In the genomic region with DNA sequence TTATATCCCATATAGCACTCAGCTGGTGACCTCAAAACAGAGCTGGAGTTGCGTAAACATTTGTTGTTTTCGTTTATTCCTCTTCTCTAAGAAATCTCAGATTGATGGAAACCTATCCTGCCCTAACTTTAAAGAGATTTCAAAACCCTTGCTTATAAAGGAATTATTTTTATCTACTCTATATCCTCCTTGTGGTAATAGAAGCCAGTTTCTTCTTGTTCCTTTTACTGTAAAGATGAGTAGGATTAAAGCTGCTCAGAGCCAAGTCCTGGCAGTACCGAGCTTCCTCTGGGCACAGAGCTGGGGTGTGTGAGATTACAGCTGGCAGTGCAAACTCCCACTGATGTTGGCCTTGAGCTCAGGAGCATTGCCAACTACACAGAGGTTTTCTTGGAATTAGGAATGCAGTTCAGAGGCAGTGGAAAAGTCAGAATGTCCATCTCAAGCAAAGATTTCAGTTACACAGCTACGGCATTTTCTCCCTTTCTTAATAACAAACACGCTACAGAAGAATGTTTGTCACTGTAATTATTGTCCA, we compare ENCODE assay signal across 8 cellular contexts. TPM values are rescaled to one million over a fixed set of nuclear protein-coding genes. Genes with fewer than 3 reads are reported as not detected.
A peak's percentile ranks its signal among the peaks of the same experiment; 100 is the strongest.
DNase-seq lines count a peak whose midpoint lies in the region; ATAC-seq and TF ChIP-seq lines count a peak whose summit lies in the region.

No MANE protein-coding gene starts in this region.

- 0 out of 2 replicates have a peak, but pooled peaks cover 3% of the 10 kb centered on the region for H4K20me1 ChIP-seq in IMR-90 (ENCODE audit: insufficient read depth, low read length)

- WGBS in IMR-90 (ENCODE audit: extremely low coverage in 2 of 2, insufficient read length in 1 of 2), 2 experiments = no CpG with 5 or more reads among the region's 5 CpGs
- WGBS in mesenchymal stem cell = 63% methylated on average over 5 of the region's 5 CpGs

- H3K14ac ChIP-seq in IMR-90 (replicated peaks; ENCODE audit: low read depth, low read length) = peak overlapping the region; percentile 34; the same call in 1 of the 2 replicates
- no peak overlapping the region for H3K14ac ChIP-seq in mesenchymal stem cell (ENCODE audit: low read length in 2 of 2)

- H3K79me1 ChIP-seq in IMR-90 (ENCODE audit: low read depth in 1 of 2, low read length in 2 of 2) (peaks cover 19 to 47% of the 10 kb centered on the region in 2 experiments), mesenchymal stem cell (replicated peaks; ENCODE audit: low read length, poor library complexity, severe bottlenecking) (peaks cover 17% of the 10 kb centered on the region)

- peaks cover 13% of the 10 kb centered on the region for H3K4me1 ChIP-seq in ACC112 (ENCODE audit: control insufficient read depth, insufficient read depth, low read length, unreplicated experiment)
- no peaks in the 10 kb centered on the region; the same call in 1 of the 2 replicates for H3K4me1 ChIP-seq in IMR-90 (ENCODE audit: control insufficient read depth, insufficient read depth, low read length)
- H3K4me1 ChIP-seq in mesenchymal stem cell (ENCODE audit: control insufficient read depth, insufficient read depth, low read depth, low read length) = peaks cover 4% of the 10 kb centered on the region

- TF ChIP-seq POLR2A in IMR-90 (IDR thresholded peaks at IDR 0.05; ENCODE audit: low read depth, low read length) = no peak

- POLR2A ChIA-PET in IMR-90 (lab: Charles Lee; ENCODE audit: unreplicated experiment) = interaction anchor here (0.5 kb wide), 1 partner anchor 84 kb away, joined by 16 read pairs; no protein-coding TSS in a partner anchor

- H3K27me3 ChIP-seq in ACC112 (ENCODE audit: insufficient read depth, low read length) (no peaks in the 10 kb centered on the region), IMR-90 (ENCODE audit: control insufficient read depth, insufficient read depth, low read length) (no peaks in the 10 kb centered on the region), brain microvascular endothelial cell (replicated peaks) (no peaks in the 10 kb centered on the region), mesenchymal stem cell (ENCODE audit: control insufficient read depth in 1 of 2, insufficient read depth in 1 of 2, low read length in 2 of 2) (no peaks in the 10 kb centered on the region)

- ATAC-seq in IMR-90 (ENCODE audit: low read depth) (no peak), HG03097 (IDR thresholded peaks at IDR 0.05; ENCODE audit: low FRiP score, unreplicated experiment) (no peak)

- H3K18ac ChIP-seq in IMR-90 (ENCODE audit: low read depth, low read length) (no peak overlapping the region), mesenchymal stem cell (ENCODE audit: low read depth in 1 of 2, low read length in 2 of 2) (no peak overlapping the region)

- H2BK120ac ChIP-seq in IMR-90 (ENCODE audit: low read depth, low read length) (no peak overlapping the region), mesenchymal stem cell (ENCODE audit: low read depth, low read length) (no peak overlapping the region)

- no peak overlapping the region for H4K5ac ChIP-seq in IMR-90 (ENCODE audit: low read depth, low read length)

- H3K36me3 ChIP-seq in ACC112 (ENCODE audit: insufficient read depth, low read length) = peaks cover 4% of the 10 kb centered on the region; the same call in 1 of the 2 replicates
- peaks cover 9% of the 10 kb centered on the region for H3K36me3 ChIP-seq in IMR-90 (ENCODE audit: control insufficient read depth, insufficient read depth, low read length)
- peaks cover 3% of the 10 kb centered on the region for H3K36me3 ChIP-seq in brain microvascular endothelial cell (replicated peaks)
- H3K36me3 ChIP-seq in mesenchymal stem cell (ENCODE audit: control insufficient read depth in 1 of 2, insufficient read depth in 2 of 2, low read depth in 1 of 2, low read length in 2 of 2) = peaks cover 10 to 36% of the 10 kb centered on the region in 2 experiments

- H2BK15ac ChIP-seq in IMR-90 (ENCODE audit: low read depth, low read length) (no peak overlapping the region), mesenchymal stem cell (ENCODE audit: low read depth, poor library complexity, severe bottlenecking) (no peak overlapping the region)

- H3K79me2 ChIP-seq in ACC112 (ENCODE audit: control insufficient read depth, insufficient read depth, low read length, unreplicated experiment) = peaks cover 27% of the 10 kb centered on the region

- TF ChIP-seq CTCF in IMR-90 (conservative IDR thresholded peaks at IDR 0.05; ENCODE audit: low read depth, low read length) (no peak), brain microvascular endothelial cell (IDR thresholded peaks at IDR 0.05; ENCODE audit: low read depth, low read length, missing control alignments) (no peak)

- H3K4ac ChIP-seq in IMR-90 (ENCODE audit: low read depth, low read length) (no peak overlapping the region), mesenchymal stem cell (ENCODE audit: low read depth in 1 of 2, low read length in 2 of 2) (no peak overlapping the region)

- intact Hi-C loops in IMR-90 (cut with micrococcal nuclease) = loop anchor here (5.0 kb wide), 1 partner anchor 86 kb away; no protein-coding TSS in a partner anchor

- no peak overlapping the region for H2BK12ac ChIP-seq in mesenchymal stem cell (ENCODE audit: low read length in 2 of 2)

- no peaks in the 10 kb centered on the region for H3K9me1 ChIP-seq in IMR-90 (ENCODE audit: insufficient read depth, low read length)

- H3K4me2 ChIP-seq in IMR-90 (ENCODE audit: low read depth, low read length) (peak overlapping the region; percentile 90), mesenchymal stem cell (ENCODE audit: low read length, poor library complexity, severe bottlenecking) (no peak overlapping the region)

- H3K9me3 ChIP-seq in IMR-90 (ENCODE audit: control insufficient read depth, insufficient read depth, low read length) = no peaks in the 10 kb centered on the region
- H3K9me3 ChIP-seq in mesenchymal stem cell (ENCODE audit: control insufficient read depth, low read length) = no peaks in the 10 kb centered on the region

- H2AK5ac ChIP-seq in IMR-90 (ENCODE audit: low read depth, low read length) = peak overlapping the region; percentile 45; the same call in 1 of the 2 replicates
- H2AK5ac ChIP-seq in mesenchymal stem cell (ENCODE audit: low read length, severe bottlenecking) = no peak overlapping the region

- H3K23ac ChIP-seq in IMR-90 (ENCODE audit: low read depth, low read length) = peak overlapping the region; percentile 94; the same call in 1 of the 2 replicates
- H3K23ac ChIP-seq in mesenchymal stem cell (ENCODE audit: low read length in 2 of 2) = no peak overlapping the region

- CTCF ChIA-PET in IMR-90 (lab: Yijun Ruan, JAX) = interaction anchor here (0.6 to 1.3 kb wide), 5 partner anchors 8 to 87 kb away, joined by 3 to 4 read pairs (median 3); no protein-coding TSS in a partner anchor

- no peak overlapping the region for H3K27ac ChIP-seq in ACC112 (ENCODE audit: low read depth, low read length)
- H3K27ac ChIP-seq in IMR-90 (ENCODE audit: insufficient read depth, low read length) = 0 out of 2 replicates have a peak overlapping the region, but pooled peaks have one; percentile 30
- H3K27ac ChIP-seq in brain microvascular endothelial cell = no peak overlapping the region
- no peak overlapping the region for H3K27ac ChIP-seq in mesenchymal stem cell (ENCODE audit: low read length, poor library complexity, severe bottlenecking)

- H2AFZ ChIP-seq in ACC112 (ENCODE audit: low read length, unreplicated experiment) (no peak overlapping the region), IMR-90 (replicated peaks; ENCODE audit: low read length, poor library complexity) (no peak overlapping the region), mesenchymal stem cell (ENCODE audit: low read depth, low read length) (no peak overlapping the region)

- H4K8ac ChIP-seq in IMR-90 (ENCODE audit: low read depth in 2 of 2, low read length in 2 of 2) (peak overlapping the region in 1 of 2 experiments; percentile 19; a peak in 1 of 4 replicates), mesenchymal stem cell (ENCODE audit: low read length) (no peak overlapping the region)

- H2AK9ac ChIP-seq in IMR-90 (replicated peaks; ENCODE audit: low read depth, low read length, poor library complexity) = no peak overlapping the region

- TF ChIP-seq RAD21 in IMR-90 (IDR thresholded peaks at IDR 0.05; ENCODE audit: low read length) = no peak

- peak; percentile 10 for DNase-seq in IMR-90
- DNase-seq in brain microvascular endothelial cell = no peak
- DNase-seq in mesenchymal stem cell = peak; percentile 15
- no peak for DNase-seq in NCI-H524 treated with DMSO at 0.1 percent for 48 hours (lab: John Stamatoyannopoulos, UW)
- DNase-seq in GOT3 (lab: John Stamatoyannopoulos, UW) = no peak
- DNase-seq in stimulated activated CD4-positive, alpha-beta T cell treated with anti-CD3 and anti-CD28 coated beads, Interleukin-4, amount 100 ng/mL, for 1 hour = no peak

- BruUV-seq in IMR-90 (replicated peaks; lab: Mats Ljungman, UMichigan) = no TSS peak

- dilution Hi-C loops in IMR-90 (cut with HindIII; ENCODE audit: low sequenced_read_pairs, unreplicated experiment) = no loop called here

- in situ Hi-C loops in IMR-90 (cut with MboI; ENCODE audit: low sequenced_read_pairs) = no loop called here
- in situ Hi-C loops in brain microvascular endothelial cell (cut with HindIII; ENCODE audit: low pct_ligation_motif_present, low sequenced_read_pairs) = no loop called here

- H4K91ac ChIP-seq in IMR-90 (ENCODE audit: insufficient read depth, low read depth, low read length) = no peak overlapping the region
- no peak overlapping the region for H4K91ac ChIP-seq in mesenchymal stem cell (ENCODE audit: low read length)

- H3K4me3 ChIP-seq in ACC112 (ENCODE audit: low read depth, low read length) = peak overlapping the region; percentile 93
- H3K4me3 ChIP-seq in IMR-90 (ENCODE audit: insufficient read depth, low read depth, low read length) = peak overlapping the region; percentile 71; the same call in 1 of the 2 replicates
- peak overlapping the region; percentile 97 for H3K4me3 ChIP-seq in brain microvascular endothelial cell (ENCODE audit: low read depth, low read length)
- peak overlapping the region in 1 of 2 experiments; percentile 96 for H3K4me3 ChIP-seq in mesenchymal stem cell (ENCODE audit: insufficient read depth in 1 of 2, low read depth in 1 of 2, low read length in 2 of 2)

- no peak overlapping the region; the same call in 1 of the 2 replicates for H3K56ac ChIP-seq in IMR-90 (ENCODE audit: extremely low read depth, insufficient read depth, low read length)

- H3K9ac ChIP-seq in IMR-90 (ENCODE audit: low read depth, low read length) = peak overlapping the region; percentile 83; the same call in 1 of the 2 replicates
- H3K9ac ChIP-seq in mesenchymal stem cell (ENCODE audit: low read length) = peak overlapping the region; percentile 89

- H2BK5ac ChIP-seq in IMR-90 (ENCODE audit: low read depth, low read length, poor library complexity, severe bottlenecking) (no peak overlapping the region), mesenchymal stem cell (ENCODE audit: low read depth, low read length, poor library complexity, severe bottlenecking) (no peak overlapping the region)

- H2BK20ac ChIP-seq in IMR-90 (ENCODE audit: low read depth, low read length) = no peak overlapping the region

RNA-seq across cellular contexts. Expression of gene KCTD2, which starts 1.4 kb away (rescaled TPM):
- total RNA-seq in IMR-90 (2012; rRNA removed) = 9.1 and 9.4 TPM in 2 replicates
- 18.3 and 18.4 TPM in 2 replicates for polyA plus RNA-seq in IMR-90 (2012; rRNA removed)
- 10.8 and 16.4 TPM in 2 replicates for polyA plus RNA-seq in IMR-90 (2012; cell fraction: cytosol; rRNA removed)
- polyA plus RNA-seq in IMR-90 (2012; cell fraction: nucleus; rRNA removed; ENCODE audit: low replicate concordance) = 9.9 and 12.6 TPM in 2 replicates
- 11.7 TPM for polyA plus RNA-seq in mesenchymal stem cell (2013, experiment 1 of 2)
- 11.8 TPM for polyA plus RNA-seq in mesenchymal stem cell (2013, experiment 2 of 2)

RNA-seq across cellular contexts. Expression of gene ATP5PD, which starts 1.7 kb away (rescaled TPM):
- 365 and 373 TPM in 2 replicates for total RNA-seq in IMR-90 (2012; rRNA removed)
- polyA plus RNA-seq in IMR-90 (2012; rRNA removed) = 331 and 425 TPM in 2 replicates
- polyA plus RNA-seq in IMR-90 (2012; cell fraction: cytosol; rRNA removed) = 109 and 263 TPM in 2 replicates
- 38.0 and 159 TPM in 2 replicates for polyA plus RNA-seq in IMR-90 (2012; cell fraction: nucleus; rRNA removed; ENCODE audit: low replicate concordance)
- polyA plus RNA-seq in mesenchymal stem cell (2013, experiment 1 of 2) = 488 TPM
- polyA plus RNA-seq in mesenchymal stem cell (2013, experiment 2 of 2) = 495 TPM

RNA-seq across cellular contexts. Expression of gene MRPL58, which starts 36.0 kb away (rescaled TPM):
- 42.5 and 53.9 TPM in 2 replicates for total RNA-seq in IMR-90 (2012; rRNA removed)
- polyA plus RNA-seq in IMR-90 (2012; rRNA removed) = 49.0 and 53.0 TPM in 2 replicates
- polyA plus RNA-seq in IMR-90 (2012; cell fraction: cytosol; rRNA removed) = 72.6 and 78.2 TPM in 2 replicates
- polyA plus RNA-seq in IMR-90 (2012; cell fraction: nucleus; rRNA removed; ENCODE audit: low replicate concordance) = 21.8 and 25.5 TPM in 2 replicates
- polyA plus RNA-seq in mesenchymal stem cell (2013, experiment 1 of 2) = 30.1 TPM
- polyA plus RNA-seq in mesenchymal stem cell (2013, experiment 2 of 2) = 29.8 TPM

RNA-seq across cellular contexts. Expression of gene SLC16A5, which starts 39.3 kb away (rescaled TPM):
- total RNA-seq in IMR-90 (2012; rRNA removed) = 1.1 and 1.8 TPM in 2 replicates
- polyA plus RNA-seq in IMR-90 (2012; rRNA removed) = 5.9 and 7.1 TPM in 2 replicates
- 1.9 and 9.5 TPM in 2 replicates for polyA plus RNA-seq in IMR-90 (2012; cell fraction: cytosol; rRNA removed)
- polyA plus RNA-seq in IMR-90 (2012; cell fraction: nucleus; rRNA removed; ENCODE audit: low replicate concordance) = 19.4 and 39.3 TPM in 2 replicates
- 12.9 TPM for polyA plus RNA-seq in mesenchymal stem cell (2013, experiment 1 of 2)
- 12.0 TPM for polyA plus RNA-seq in mesenchymal stem cell (2013, experiment 2 of 2)

Comparison
In these comparisons a context has a peak if more than half of its experiments do, and no peak if none do; other contexts are left out.
1. DNase-seq: peak in IMR-90 (single experiment) and mesenchymal stem cell (single experiment); none in brain microvascular endothelial cell (single experiment), NCI-H524 treated with DMSO at 0.1 percent for 48 hours (single experiment), GOT3 (single experiment) and stimulated activated CD4-positive, alpha-beta T cell treated with anti-CD3 and anti-CD28 coated beads, Interleukin-4, amount 100 ng/mL, for 1 hour (single experiment).